In the genomic region with DNA sequence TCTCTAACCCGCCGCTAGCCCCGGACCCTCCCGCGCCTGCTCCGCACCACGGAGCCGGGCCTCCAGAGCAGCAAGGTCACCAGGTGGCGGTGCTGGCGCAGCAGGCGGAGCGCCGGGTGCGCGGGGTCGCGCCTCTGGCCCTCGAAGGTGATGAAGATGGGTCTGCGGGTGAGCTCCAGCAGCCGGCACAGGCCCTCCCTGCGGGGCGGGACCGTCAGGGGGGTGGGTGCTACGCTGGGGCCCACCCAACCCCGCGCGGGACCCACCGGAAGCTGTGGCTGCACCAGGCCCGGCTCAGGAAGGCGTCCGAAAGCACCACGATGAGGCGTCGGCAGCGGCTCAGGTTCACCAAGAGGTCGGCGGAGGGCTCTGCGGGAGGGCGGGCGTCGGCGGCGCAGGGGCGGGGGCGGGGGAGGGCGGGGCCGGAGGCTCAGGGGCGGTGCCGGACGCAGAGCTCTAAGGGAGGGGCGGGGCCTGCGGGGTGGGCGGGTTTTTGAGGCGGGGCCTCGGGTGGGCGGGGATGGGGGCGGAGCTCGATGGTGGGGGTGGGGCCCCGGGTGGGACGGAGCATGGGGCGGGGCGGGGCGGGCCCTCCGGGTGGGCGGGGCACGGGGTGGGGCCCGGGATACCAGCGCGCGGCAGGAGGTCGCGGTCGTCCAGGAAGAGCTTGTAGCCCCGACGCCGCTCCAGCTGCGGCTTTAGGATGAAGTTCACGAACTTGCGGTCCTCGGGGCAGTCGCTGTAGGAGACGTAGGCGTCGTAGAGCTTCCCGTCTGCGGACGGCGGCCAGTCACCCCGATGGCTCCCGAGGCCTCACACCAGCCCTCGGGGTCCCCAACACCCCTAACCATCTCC, we compare ENCODE assay signal across 8 cellular contexts. TPM values are rescaled to one million over a fixed set of nuclear protein-coding genes. Genes with fewer than 3 reads are reported as not detected.
DNase-seq lines count a peak whose midpoint lies in the region; ATAC-seq and TF ChIP-seq lines count a peak whose summit lies in the region.

No MANE protein-coding gene starts in this region.

- DNase-seq in AG04450 (ENCODE audit: low read depth, low spot score) (peak; percentile 41), GM19238 (ENCODE audit: insufficient read length, low spot score) (peak; percentile 98), SK-N-MC (ENCODE audit: low read depth, low spot score) (peak; percentile 24), heart right ventricle (peak; percentile 82 to 85), retina (peak; percentile 82), kidney glomerular epithelial cell (lab: John Stamatoyannopoulos, UW) (no peak)
- peak; percentile 94 for DNase-seq in activated naive CD8-positive, alpha-beta T cell treated with anti-CD3 and anti-CD28 coated beads for 36 hours

- peak; percentile 79 for ATAC-seq in HG03521 (IDR thresholded peaks at IDR 0.05; ENCODE audit: unreplicated experiment)
- ATAC-seq in heart right ventricle = peak; percentile 72 to 83 (median 76)

- H3K27me3 ChIP-seq in AG04450 (ENCODE audit: control insufficient read depth, insufficient read depth, low read length) = no peaks in the 10 kb centered on the region
- H3K27me3 ChIP-seq in heart right ventricle = no peaks in the 10 kb centered on the region

- no peak overlapping the region for H3K27ac ChIP-seq in AG04450 (ENCODE audit: low read depth, low read length)
- H3K27ac ChIP-seq in SK-N-MC = no peak overlapping the region
- H3K27ac ChIP-seq in heart right ventricle = peak overlapping the region; percentile 70 to 89 (median 82)

- H3K9me3 ChIP-seq in AG04450 (ENCODE audit: control insufficient read depth, insufficient read depth, low read length) (peaks cover 4% of the 10 kb centered on the region; the same call in 1 of the 2 replicates), SK-N-MC (ENCODE audit: low read depth, low read length) (no peaks in the 10 kb centered on the region), heart right ventricle (no peaks in the 10 kb centered on the region)

- 5 to 7% methylated on average over 67 to 89 of the region's 91 CpGs for WGBS in heart right ventricle, 2 donors

- no peak overlapping the region for H3K9ac ChIP-seq in SK-N-MC (ENCODE audit: insufficient read length)

- peak overlapping the region; percentile 68 for H3K4me3 ChIP-seq in AG04450 (ENCODE audit: low read depth, low read length)
- H3K4me3 ChIP-seq in SK-N-MC = peak overlapping the region; percentile 80
- H3K4me3 ChIP-seq in heart right ventricle = peak overlapping the region; percentile 56 to 85 (median 70)

- CTCF ChIA-PET in AG04450 (lab: Charles Lee) = interaction anchor here (1.0 to 2.1 kb wide), 3 partner anchors 41 to 44 kb away, joined by 3 to 18 read pairs (median 3); no protein-coding TSS in a partner anchor

- intact Hi-C loops in heart right ventricle (cut with DNase I) = loop anchor here in 6 of 10 donors (1.0 to 10.0 kb wide), 8 partner anchors 40 to 200 kb away; a partner anchor contains a TSS

- no peaks in the 10 kb centered on the region for H3K9me3 Mint-ChIP-seq in activated naive CD8-positive, alpha-beta T cell treated with anti-CD3 and anti-CD28 coated beads for 36 hours

- H3K36me3 Mint-ChIP-seq in activated naive CD8-positive, alpha-beta T cell treated with anti-CD3 and anti-CD28 coated beads for 36 hours = no peaks in the 10 kb centered on the region

- no peak overlapping the region for H3K27ac Mint-ChIP-seq in activated naive CD8-positive, alpha-beta T cell treated with anti-CD3 and anti-CD28 coated beads for 36 hours

- H3K36me3 ChIP-seq in SK-N-MC (ENCODE audit: insufficient read depth, low read length) = no peaks in the 10 kb centered on the region
- H3K36me3 ChIP-seq in heart right ventricle = no peaks in the 10 kb centered on the region

- H3K4me1 Mint-ChIP-seq in activated naive CD8-positive, alpha-beta T cell treated with anti-CD3 and anti-CD28 coated beads for 36 hours = peaks cover 5% of the 10 kb centered on the region

- peak overlapping the region; percentile 37 for H3K4me3 Mint-ChIP-seq in activated naive CD8-positive, alpha-beta T cell treated with anti-CD3 and anti-CD28 coated beads for 36 hours

- peaks cover 6 to 24% (median 18%) of the 10 kb centered on the region in 9 donors for H3K4me1 ChIP-seq in heart right ventricle

- POLR2A ChIA-PET in AG04450 (lab: Yijun Ruan, JAX) = interaction anchor here (0.5 to 1.3 kb wide), 6 partner anchors 10 to 200 kb away, joined by 3 to 4 read pairs (median 3); a partner anchor contains a TSS

- no peak for TF ChIP-seq CTCF in AG04450 (IDR thresholded peaks at IDR 0.05; ENCODE audit: low read depth, low read length)
- peak in 6 of 9 donors; percentile 16 to 49 (median 38) for TF ChIP-seq CTCF in heart right ventricle (IDR thresholded peaks at IDR 0.05)

- no peaks in the 10 kb centered on the region for H3K27me3 Mint-ChIP-seq in activated naive CD8-positive, alpha-beta T cell treated with anti-CD3 and anti-CD28 coated beads for 36 hours

RNA-seq across cellular contexts. Expression of a gene that starts 7.8 kb away (rescaled TPM):
- 17.8 and 20.9 TPM in 2 replicates for polyA plus RNA-seq in AG04450 (2011; rRNA removed)
- polyA minus RNA-seq in AG04450 (2011; rRNA and poly(A)+ RNA removed) = 5.7 and 6.3 TPM in 2 replicates
- 10 to 100 TPM; 26.4 to 27.2 TPM for total RNA-seq in activated naive CD8-positive, alpha-beta T cell treated with anti-CD3 and anti-CD28 coated beads for 36 hours
- total RNA-seq in heart right ventricle = 10 to 100 TPM; 20.4 to 52.4 (median 30.0) TPM
- polyA plus RNA-seq in heart right ventricle = 100 to 1,000 TPM in 1 of 2 donors, 10 to 100 TPM in 1; 56.0 to 187 TPM

RNA-seq across cellular contexts. Expression of a gene that starts 13.0 kb away (rescaled TPM):
- polyA plus RNA-seq in AG04450 (2011; rRNA removed) = 0.55 and 1.1 TPM in 2 replicates
- polyA minus RNA-seq in AG04450 (2011; rRNA and poly(A)+ RNA removed) = 0.61 and 2.6 TPM in 2 replicates
- not detected for total RNA-seq in activated naive CD8-positive, alpha-beta T cell treated with anti-CD3 and anti-CD28 coated beads for 36 hours
- total RNA-seq in heart right ventricle = 1 to 10 TPM in 4 of 10 donors, under 1 TPM in 6; 0.19 to 3.0 (median 0.74) TPM
- polyA plus RNA-seq in heart right ventricle = under 1 TPM; 0.13 to 0.80 TPM

RNA-seq across cellular contexts. Expression of a gene that starts 34.8 kb away (rescaled TPM):
- polyA plus RNA-seq in AG04450 (2011; rRNA removed) (0.10 TPM in 1 of 2 replicates, not detected in the other), heart right ventricle (under 1 TPM; 0.13 to 0.37 TPM)
- polyA minus RNA-seq in AG04450 (2011; rRNA and poly(A)+ RNA removed) = not detected in 2 replicates
- 10 to 100 TPM; 22.2 to 22.9 TPM for total RNA-seq in activated naive CD8-positive, alpha-beta T cell treated with anti-CD3 and anti-CD28 coated beads for 36 hours
- 1 to 10 TPM in 1 of 10 donors, under 1 TPM in 5, not detected in 4; 0.05 to 2.3 (median 0.19) TPM for total RNA-seq in heart right ventricle

RNA-seq across cellular contexts. Expression of a gene that starts 37.7 kb away (rescaled TPM):
- 7.8 and 9.5 TPM in 2 replicates for polyA plus RNA-seq in AG04450 (2011; rRNA removed)
- 3.4 and 3.7 TPM in 2 replicates for polyA minus RNA-seq in AG04450 (2011; rRNA and poly(A)+ RNA removed)
- 1 to 10 TPM; 1.1 to 1.9 TPM for total RNA-seq in activated naive CD8-positive, alpha-beta T cell treated with anti-CD3 and anti-CD28 coated beads for 36 hours
- total RNA-seq in heart right ventricle = 1 to 10 TPM in 1 of 10 donors, under 1 TPM in 6, not detected in 3; 0.09 to 1.6 (median 0.25) TPM
- 1 to 10 TPM in 1 of 2 donors, under 1 TPM in 1; 0.75 to 1.7 TPM for polyA plus RNA-seq in heart right ventricle

RNA-seq across cellular contexts. Expression of a gene that starts 43.1 kb away (rescaled TPM):
- polyA plus RNA-seq in AG04450 (2011; rRNA removed) (15.8 and 19.7 TPM in 2 replicates), heart right ventricle (10 to 100 TPM; 31.4 to 55.5 TPM)
- polyA minus RNA-seq in AG04450 (2011; rRNA and poly(A)+ RNA removed) = 23.7 and 37.1 TPM in 2 replicates
- 10 to 100 TPM; 17.3 to 18.2 TPM for total RNA-seq in activated naive CD8-positive, alpha-beta T cell treated with anti-CD3 and anti-CD28 coated beads for 36 hours
- total RNA-seq in heart right ventricle = 10 to 100 TPM; 16.7 to 37.9 (median 24.8) TPM

Comparison
In these comparisons a context has a peak if more than half of its experiments do, and no peak if none do; other contexts are left out.
1. H3K27ac ChIP-seq: peak in heart right ventricle (10 of 10); none in AG04450 (single experiment) and SK-N-MC (single experiment).
2. RNA of a gene that starts 34.8 kb away (total RNA-seq): 22.2 to 22.9 TPM in activated naive CD8-positive, alpha-beta T cell treated with anti-CD3 and anti-CD28 coated beads for 36 hours; 0.05 to 2.3 TPM in heart right ventricle; every median in the first group is over 4 times any median in the second.
3. Peak in every context shown above with its lines, with median percentiles within 50 percentile points of each other: H3K4me3 ChIP-seq.